8 cellular contexts compared by ENCODE assay signal in the genomic region with DNA sequence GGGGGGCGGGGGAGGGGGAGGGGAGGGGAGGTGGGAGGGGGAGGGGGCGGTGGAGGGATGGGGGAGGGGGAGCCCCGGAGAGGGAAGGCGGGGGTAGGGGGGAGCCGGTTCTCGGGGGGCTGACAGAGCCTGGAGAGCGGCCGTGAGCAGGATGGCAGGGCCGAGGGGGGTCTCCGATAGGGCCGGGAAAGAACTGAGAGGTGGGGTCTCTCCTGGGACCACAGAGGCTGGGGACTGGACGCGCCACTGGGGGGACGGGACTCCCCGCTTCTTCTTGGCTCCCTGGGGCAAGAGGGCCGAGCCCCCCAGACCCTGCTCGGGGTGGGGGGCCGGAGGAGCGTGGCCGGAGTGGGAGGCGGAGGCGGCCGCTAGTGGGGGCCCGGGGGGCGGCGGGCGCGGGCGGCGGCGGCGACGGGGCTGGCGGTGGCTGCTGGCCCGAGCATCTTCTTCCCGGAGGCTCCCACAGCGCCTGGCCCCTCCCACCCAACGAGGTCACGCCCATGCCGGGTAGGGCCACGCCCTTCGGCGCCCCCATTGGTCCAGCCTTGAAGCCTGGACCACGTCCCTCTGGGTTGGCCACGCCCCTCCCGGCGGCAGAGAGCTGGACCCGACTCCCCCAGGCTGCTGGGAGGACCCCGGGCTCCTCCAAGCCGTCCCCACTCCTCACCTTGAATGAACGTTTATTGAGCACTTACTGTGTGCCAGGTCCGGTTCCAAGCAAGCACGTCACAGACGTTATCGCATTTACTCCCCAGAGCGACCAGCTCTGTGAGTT. TPM values are rescaled to one million over a fixed set of nuclear protein-coding genes. Genes with fewer than 3 reads are reported as not detected.
A peak's percentile ranks its signal among the peaks of the same experiment; 100 is the strongest.
DNase-seq lines count a peak whose midpoint lies in the region; ATAC-seq and TF ChIP-seq lines count a peak whose summit lies in the region.

A gene with protein sequence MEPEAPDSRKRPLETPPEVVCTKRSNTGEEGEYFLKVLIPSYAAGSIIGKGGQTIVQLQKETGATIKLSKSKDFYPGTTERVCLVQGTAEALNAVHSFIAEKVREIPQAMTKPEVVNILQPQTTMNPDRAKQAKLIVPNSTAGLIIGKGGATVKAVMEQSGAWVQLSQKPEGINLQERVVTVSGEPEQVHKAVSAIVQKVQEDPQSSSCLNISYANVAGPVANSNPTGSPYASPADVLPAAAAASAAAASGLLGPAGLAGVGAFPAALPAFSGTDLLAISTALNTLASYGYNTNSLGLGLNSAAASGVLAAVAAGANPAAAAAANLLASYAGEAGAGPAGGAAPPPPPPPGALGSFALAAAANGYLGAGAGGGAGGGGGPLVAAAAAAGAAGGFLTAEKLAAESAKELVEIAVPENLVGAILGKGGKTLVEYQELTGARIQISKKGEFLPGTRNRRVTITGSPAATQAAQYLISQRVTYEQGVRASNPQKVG (minus strand): TSS at position 302 of the 775 bp plus-strand sequence. CDS start 514 bp downstream, outside the sequence.

- H3K27me3 ChIP-seq in HAP-1 (ENCODE audit: low read depth) (peaks cover 20% of the 10 kb centered on the region), iPS-18a (ENCODE audit: control insufficient read depth, insufficient read depth, low read length) (peaks cover 9% of the 10 kb centered on the region)

- H3K9ac ChIP-seq in iPS-18a (ENCODE audit: low read length) = no peak within 1 kb of the TSS

- peaks cover 17% of the 10 kb centered on the region for H3K27me3 Mint-ChIP-seq in brain

- H3K27ac ChIP-seq in iPS-18a (ENCODE audit: low read length) = no peak within 1 kb of the TSS
- peak within 1 kb of the TSS in 5 of 21 experiments; percentile 30 to 58 (median 38) for H3K27ac ChIP-seq in skin epidermis

- H3K4me1 ChIP-seq in HAP-1 (no peaks in the 10 kb centered on the region), iPS-18a (ENCODE audit: control insufficient read depth, low read depth, low read length) (peaks cover 2% of the 10 kb centered on the region)

- TF ChIP-seq CTCF in brain (conservative IDR thresholded peaks at IDR 0.05) = no peak

- peaks cover 81% of the 10 kb centered on the region for H3K4me1 Mint-ChIP-seq in brain

- H3K27ac Mint-ChIP-seq in brain = peak within 1 kb of the TSS; percentile 87 to 98 (median 95)

- peaks cover 0 to 2% (median 0%) of the 10 kb centered on the region in 5 experiments for H3K9me3 Mint-ChIP-seq in brain

- H3K36me3 ChIP-seq in HAP-1 (replicated peaks) = no peaks in the 10 kb centered on the region
- no peaks in the 10 kb centered on the region for H3K36me3 ChIP-seq in iPS-18a (ENCODE audit: control insufficient read depth, low read depth, low read length)

- H3K4me3 ChIP-seq in HAP-1 = peak within 1 kb of the TSS; percentile 29
- peak within 1 kb of the TSS; percentile 47 for H3K4me3 ChIP-seq in iPS-18a (ENCODE audit: low read length)
- peak within 1 kb of the TSS; percentile 3 to 32 (median 19) for H3K4me3 ChIP-seq in skin epidermis

- in situ Hi-C loops in HAP-1 (cut with MboI; ENCODE audit: low sequenced_read_pairs) = no loop called here

- H3K9me3 ChIP-seq in HAP-1 (no peaks in the 10 kb centered on the region), iPS-18a (ENCODE audit: control insufficient read depth, low read depth, low read length) (no peaks in the 10 kb centered on the region)

- no peak for ATAC-seq in HG03175 (IDR thresholded peaks at IDR 0.05; ENCODE audit: unreplicated experiment)

- DNase-seq in AG20443 (ENCODE audit: low spot score) (peak; percentile 85), HAP-1 (ENCODE audit: low spot score in 2 of 2) (peak; percentile 61 to 93), OCI-M2 (lab: John Stamatoyannopoulos, UW; ENCODE audit: unreplicated experiment) (peak; percentile 16), LoVo (ENCODE audit: low spot score) (no peak)

- H3K4me3 Mint-ChIP-seq in brain = peak within 1 kb of the TSS; percentile 91 to 97 (median 93)

- peaks cover 26% of the 10 kb centered on the region for H3K36me3 Mint-ChIP-seq in brain

RNA-seq across cellular contexts. Expression of the gene that starts here (rescaled TPM):
- 13.0 TPM for polyA plus RNA-seq in brain (ENCODE audit: insufficient read depth, low read depth, low replicate concordance)
